In genomic region chr14:32657081-32657480, GRCh38 we compare ENCODE assay signal across 10 cellular contexts.
DNase-seq lines count a peak whose midpoint lies in the region; ATAC-seq and TF ChIP-seq lines count a peak whose summit lies in the region.
"Had no signal": no experiment of that assay in that cellular context is flagged by ENCODE, and none has a peak within 500 bp of the region (broad histone marks: within the 10 kb centered on the region; RNA-seq: fewer than 3 reads in every experiment).

No MANE protein-coding gene starts in this region.

- CTCF ChIA-PET in CD4-positive, alpha-beta T cell (lab: Charles Lee), result interaction anchor here (0.6 kb wide), 1 partner anchor 1237 kb away, joined by 3 read pairs; no protein-coding TSS in a partner anchor

- POLR2A ChIA-PET in CD4-positive, alpha-beta T cell (lab: Charles Lee), result no interaction called here

- intact Hi-C loops in CD4-positive, alpha-beta T cell (cut with DNase I, micrococcal nuclease), result no loop called here

- H3K4me3 Mint-ChIP-seq in CD4-positive, alpha-beta T cell, result no peak overlapping the region
- no peak overlapping the region for H3K4me3 Mint-ChIP-seq in activated T-helper 17 cell treated with anti-CD3 and anti-CD28 coated beads, Interleukin-2, amount 50 U/mL, for 72 hours

- no peak overlapping the region for H3K27ac ChIP-seq in CD4-positive, alpha-beta T cell (ENCODE audit: low read depth, low read length)
- H3K27ac ChIP-seq: epithelial cell of prostate, SK-N-MC had no signal

- no peak for TF ChIP-seq CTCF in AG10803 (conservative IDR thresholded peaks at IDR 0.05; ENCODE audit: low read length)
- TF ChIP-seq CTCF in CD4-positive, alpha-beta T cell (IDR thresholded peaks at IDR 0.05), result no peak

- no peaks in the 10 kb centered on the region for H3K4me1 Mint-ChIP-seq in CD4-positive, alpha-beta T cell (ENCODE audit: low read depth)
- no peaks in the 10 kb centered on the region for H3K4me1 Mint-ChIP-seq in activated T-helper 17 cell treated with anti-CD3 and anti-CD28 coated beads, Interleukin-2, amount 50 U/mL, for 72 hours

- DNase-seq in AG10803 (ENCODE audit: low read depth) (peak; percentile 68), astrocyte of the hippocampus (ENCODE audit: low read depth, low spot score) (peak; percentile 76), medulla oblongata (ENCODE audit: extremely low spot score) (peak; percentile 88), NCI-H2227 treated with DMSO at 0.1 percent for 48 hours (lab: John Stamatoyannopoulos, UW) (no peak)
- DNase-seq in CD4-positive, alpha-beta T cell, result no peak
- DNase-seq in activated CD4-positive, alpha-beta T cell treated with anti-CD3 and anti-CD28 coated beads for 4 hours, result no peak

- ATAC-seq in HG02884 (IDR thresholded peaks at IDR 0.05; ENCODE audit: unreplicated experiment), result peak; percentile 74
- no peak for ATAC-seq in CD4-positive, alpha-beta T cell (ENCODE audit: poor library complexity)
- ATAC-seq in activated T-helper 17 cell treated with anti-CD3 and anti-CD28 coated beads, Interleukin-2, amount 50 U/mL, for 72 hours (replicated peaks), result no peak

- no peaks in the 10 kb centered on the region for H3K9me3 ChIP-seq in CD4-positive, alpha-beta T cell (ENCODE audit: control insufficient read depth, low read length)

- no peak overlapping the region for H3K27ac Mint-ChIP-seq in CD4-positive, alpha-beta T cell
- H3K27ac Mint-ChIP-seq in activated T-helper 17 cell treated with anti-CD3 and anti-CD28 coated beads, Interleukin-2, amount 50 U/mL, for 72 hours, result no peak overlapping the region

- H3K27me3 ChIP-seq in CD4-positive, alpha-beta T cell (ENCODE audit: control insufficient read depth, insufficient read depth, low read length), result no peaks in the 10 kb centered on the region

- H3K9me3 Mint-ChIP-seq in CD4-positive, alpha-beta T cell, result no peaks in the 10 kb centered on the region
- H3K9me3 Mint-ChIP-seq in activated T-helper 17 cell treated with anti-CD3 and anti-CD28 coated beads, Interleukin-2, amount 50 U/mL, for 72 hours, result no peaks in the 10 kb centered on the region

- no peak overlapping the region for H3K4me3 ChIP-seq in AG10803 (ENCODE audit: low read length)
- H3K4me3 ChIP-seq: SK-N-MC had no signal

- no peaks in the 10 kb centered on the region for H3K36me3 Mint-ChIP-seq in CD4-positive, alpha-beta T cell (ENCODE audit: low read depth)
- H3K36me3 Mint-ChIP-seq in activated T-helper 17 cell treated with anti-CD3 and anti-CD28 coated beads, Interleukin-2, amount 50 U/mL, for 72 hours (ENCODE audit: low read depth), result no peaks in the 10 kb centered on the region

- H3K27me3 Mint-ChIP-seq in CD4-positive, alpha-beta T cell, result no peaks in the 10 kb centered on the region
- no peaks in the 10 kb centered on the region for H3K27me3 Mint-ChIP-seq in activated T-helper 17 cell treated with anti-CD3 and anti-CD28 coated beads, Interleukin-2, amount 50 U/mL, for 72 hours

Comparison
In these comparisons a context has a peak if more than half of its experiments do, and no peak if none do; other contexts are left out.
1. DNase-seq: peak in AG10803 (single experiment), astrocyte of the hippocampus (single experiment) and medulla oblongata (single experiment); none in CD4-positive, alpha-beta T cell (0 of 10), NCI-H2227 treated with DMSO at 0.1 percent for 48 hours (single experiment) and activated CD4-positive, alpha-beta T cell treated with anti-CD3 and anti-CD28 coated beads for 4 hours (0 of 2).